Comparison of ENCODE assay signal across 25 cellular contexts in genomic region chrX:22969416-22969815, GRCh38. TPM values are rescaled to one million over a fixed set of nuclear protein-coding genes. Genes with fewer than 3 reads are reported as not detected.
"Had no signal": no experiment of that assay in that cellular context is flagged by ENCODE, and none has a peak within 500 bp of the region (broad histone marks: within the 10 kb centered on the region; RNA-seq: fewer than 3 reads in every experiment).

No MANE protein-coding gene starts in this region.

- H3K27ac ChIP-seq: right lobe of liver, spleen, tibial artery had no signal

- H3K27me3 ChIP-seq: right lobe of liver, spleen, tibial artery, uterus had no signal

- H3K27me3 Mint-ChIP-seq: activated CD8-positive, alpha-beta memory T cell treated with anti-CD3 and anti-CD28 coated beads, Interleukin-2, amount 10 ng/mL, durations not matched to agents 7 days and 5 days; activated naive CD8-positive, alpha-beta T cell; dendritic cell treated with granulocyte-macrophage colony-stimulating factor and Interleukin-4, amounts not matched to agents 40 ng/mL and 50 ng/mL, for 4 days; progenitor cell of endocrine pancreas; stimulated activated memory B cell treated with anti-CD40 and anti-IgM and Interleukin-4, amounts not matched to agents 10 μg/mL and 1 μg/mL and 100 μg/mL, for 72 hours had no signal

- DNase-seq: activated CD4-positive, alpha-beta T cell treated with anti-CD3 and anti-CD28 coated beads, Interleukin-2, amount 50 U/mL, for 48 hours; activated CD4-positive, CD25-positive, alpha-beta regulatory T cell treated with anti-CD3 and anti-CD28 coated beads, Interleukin-2, amount 50 U/mL, for 72 hours; activated CD8-positive, alpha-beta memory T cell treated with anti-CD3 and anti-CD28 coated beads, Interleukin-2, amount 10 ng/mL, durations not matched to agents 7 days and 5 days; activated effector memory CD4-positive, alpha-beta T cell treated with anti-CD3 and anti-CD28 coated beads, Interleukin-2, amount 50 U/mL, for 16 hours; activated T-cell treated with anti-CD3 and anti-CD28 coated beads, Interleukin-2, amount 50 U/mL, for 4 hours; caudate nucleus; endodermal cell; erythroblast; foreskin fibroblast; head of caudate nucleus; islet precursor cell; occipital lobe; right lobe of liver; spleen; stimulated activated CD4-positive, alpha-beta T cell treated with anti-CD3 and anti-CD28 coated beads, Interleukin-1b, Interleukin-23, amount 100 ng/mL, for 48 hours; tibial artery; uterus had no signal

- H3K9me3 ChIP-seq: right lobe of liver, tibial artery, uterus had no signal

- H3K36me3 ChIP-seq: right lobe of liver, spleen, tibial artery, uterus had no signal

- H3K4me1 ChIP-seq: right lobe of liver, spleen, tibial artery, uterus had no signal

- H3K4me3 ChIP-seq: right lobe of liver, spleen, tibial artery, uterus had no signal

- H3K4me3 Mint-ChIP-seq: activated CD8-positive, alpha-beta memory T cell treated with anti-CD3 and anti-CD28 coated beads, Interleukin-2, amount 10 ng/mL, durations not matched to agents 7 days and 5 days; activated naive CD8-positive, alpha-beta T cell; activated T-cell treated with anti-CD3 and anti-CD28 coated beads, Interleukin-2, amount 50 U/mL, for 4 hours; dendritic cell treated with granulocyte-macrophage colony-stimulating factor and Interleukin-4, amounts not matched to agents 40 ng/mL and 50 ng/mL, for 4 days; endodermal cell; nephron; stimulated activated memory B cell treated with anti-CD40 and anti-IgM and Interleukin-4, amounts not matched to agents 10 μg/mL and 1 μg/mL and 100 μg/mL, for 72 hours had no signal

- H3K9me3 Mint-ChIP-seq: dendritic cell treated with granulocyte-macrophage colony-stimulating factor and Interleukin-4, amounts not matched to agents 40 ng/mL and 50 ng/mL, for 4 days; endodermal cell had no signal

- H3K36me3 Mint-ChIP-seq: activated CD8-positive, alpha-beta memory T cell treated with anti-CD3 and anti-CD28 coated beads, Interleukin-2, amount 10 ng/mL, durations not matched to agents 7 days and 5 days; activated naive CD8-positive, alpha-beta T cell; stimulated activated memory B cell treated with anti-CD40 and anti-IgM and Interleukin-4, amounts not matched to agents 10 μg/mL and 1 μg/mL and 100 μg/mL, for 72 hours had no signal

- H3K4me1 Mint-ChIP-seq: activated CD8-positive, alpha-beta memory T cell treated with anti-CD3 and anti-CD28 coated beads, Interleukin-2, amount 10 ng/mL, durations not matched to agents 7 days and 5 days; endodermal cell; nephron had no signal

- H3K27ac Mint-ChIP-seq: activated CD8-positive, alpha-beta memory T cell treated with anti-CD3 and anti-CD28 coated beads, Interleukin-2, amount 10 ng/mL, durations not matched to agents 7 days and 5 days; activated naive CD8-positive, alpha-beta T cell; dendritic cell treated with granulocyte-macrophage colony-stimulating factor and Interleukin-4, amounts not matched to agents 40 ng/mL and 50 ng/mL, for 4 days; endodermal cell; nephron; progenitor cell of endocrine pancreas; stimulated activated memory B cell treated with anti-CD40 and anti-IgM and Interleukin-4, amounts not matched to agents 10 μg/mL and 1 μg/mL and 100 μg/mL, for 72 hours had no signal

RNA-seq across cellular contexts. Expression of gene DDX53, which starts 30.3 kb away (rescaled TPM):
- total RNA-seq: activated CD8-positive, alpha-beta memory T cell treated with anti-CD3 and anti-CD28 coated beads, Interleukin-2, amount 10 ng/mL, durations not matched to agents 7 days and 5 days; activated T-cell treated with anti-CD3 and anti-CD28 coated beads, Interleukin-2, amount 50 U/mL, for 4 hours; endodermal cell; left lobe of liver; mucosa of gallbladder; occipital lobe; progenitor cell of endocrine pancreas; right lobe of liver; spleen; T-helper 2 cell treated with Interferon-gamma antibody and Interleukin-4, amounts not matched to agents 100 ng/mL and 5 ng/mL, for 36 hours; uterus had no signal
- polyA plus RNA-seq: spleen had no signal
